Comparison of ENCODE assay signal across 15 cellular contexts in genomic region chr2:99863914-99864273, GRCh38.
DNase-seq lines count a peak whose midpoint lies in the region; FAIRE-seq and TF ChIP-seq lines count a peak whose summit lies in the region.
"Had no signal": no experiment of that assay in that cellular context is flagged by ENCODE, and none has a peak within 500 bp of the region (broad histone marks: within the 10 kb centered on the region; RNA-seq: fewer than 3 reads in every experiment).

No MANE protein-coding gene starts in this region.

- no peak overlapping the region for H3K27ac ChIP-seq in coronary artery
- H3K27ac ChIP-seq: KMS-11, SJSA1 had no signal

- DNase-seq in CD1c-positive myeloid dendritic cell (ENCODE audit: extremely low spot score) (peak; percentile 41), GM12891 (ENCODE audit: insufficient read length, low spot score) (no peak), RPMI7951 (ENCODE audit: low read depth) (peak; percentile 59), choroid plexus epithelial cell (ENCODE audit: low read depth) (peak; percentile 38), NCI-H2107 treated with DMSO at 0.1 percent for 48 hours (lab: John Stamatoyannopoulos, UW; ENCODE audit: unreplicated experiment) (no peak), coronary artery (ENCODE audit: low spot score) (no peak)
- no peak for DNase-seq in effector CD4-positive, alpha-beta T cell
- DNase-seq: NCI-H1930, NCI-H2171 treated with DMSO at 0.1 percent for 48 hours, NCI-H510A treated with DMSO at 0.1 percent for 48 hours, OCI-M1 had no signal

- FAIRE-seq in GM12891 (lab: Jason Lieb, UNC): peak; percentile 20
- FAIRE-seq: H1 had no signal

- TF ChIP-seq CTCF in choroid plexus epithelial cell (conservative IDR thresholded peaks at IDR 0.05; ENCODE audit: low read depth, low read length) (no peak), coronary artery (IDR thresholded peaks at IDR 0.05) (no peak)

- no peak overlapping the region for H3K4me3 ChIP-seq in choroid plexus epithelial cell (ENCODE audit: low read depth, low read length)
- no peak overlapping the region for H3K4me3 ChIP-seq in coronary artery
- H3K4me3 ChIP-seq: MG63, SJSA1 had no signal

- TF ChIP-seq POLR2A in GM12891 (IDR thresholded peaks at IDR 0.05; ENCODE audit: low read depth, low read length): no peak

TF ChIP-seq in GM12891, 5 proteins besides CTCF, POLR2A, EP300 and RAD21:
- TF ChIP-seq PAX5 (IDR thresholded peaks at IDR 0.05; ENCODE audit: insufficient read depth, low read length, severe bottlenecking) (no peak), SPI1 (IDR thresholded peaks at IDR 0.05; ENCODE audit: low read depth, low read length) (no peak), POLR2AphosphoS5 (IDR thresholded peaks at IDR 0.05; ENCODE audit: low read depth, low read length) (no peak), POU2F2 (IDR thresholded peaks at IDR 0.05; ENCODE audit: low read depth, low read length) (no peak), TAF1 (IDR thresholded peaks at IDR 0.05; ENCODE audit: low read depth, low read length) (no peak)

Comparison
In these comparisons a context has a peak if more than half of its experiments do, and no peak if none do; other contexts are left out.
1. DNase-seq: peak in CD1c-positive myeloid dendritic cell (single experiment), RPMI7951 (single experiment) and choroid plexus epithelial cell (single experiment); none in GM12891 (single experiment), effector CD4-positive, alpha-beta T cell (single experiment), NCI-H2107 treated with DMSO at 0.1 percent for 48 hours (single experiment) and coronary artery (single experiment).